Comparison of ENCODE assay signal across 8 cellular contexts in genomic region chr3:120182613-120183524, GRCh38.
A peak's percentile ranks its signal among the peaks of the same experiment; 100 is the strongest.
DNase-seq lines count a peak whose midpoint lies in the region; ATAC-seq and TF ChIP-seq lines count a peak whose summit lies in the region.

No MANE protein-coding gene starts in this region.

- CTCF ChIA-PET in RWPE1 (lab: Yijun Ruan, JAX) = interaction anchor here (0.7 to 1.1 kb wide), 3 partner anchors 10 to 392 kb away, joined by 3 to 5 read pairs (median 3); no protein-coding TSS in a partner anchor

- H3K36me3 ChIP-seq in upper lobe of right lung = no peaks in the 10 kb centered on the region

- peaks cover 1% of the 10 kb centered on the region for H3K4me1 ChIP-seq in upper lobe of right lung

- H3K27me3 ChIP-seq in upper lobe of right lung = no peaks in the 10 kb centered on the region

- POLR2A ChIA-PET in RWPE1 (lab: Yijun Ruan, JAX; ENCODE audit: low non-redundant PET) = interaction anchor here (0.7 kb wide), 1 partner anchor 88 kb away, joined by 3 read pairs; the partner anchor contains the start of gene GSK3B

- no peak overlapping the region for H3K4me3 Mint-ChIP-seq in natural killer cell
- no peak overlapping the region for H3K4me3 Mint-ChIP-seq in natural killer cell treated with Interleukin-12 subunit alpha and Interleukin-12 subunit beta and Interleukin-15 and Interleukin-18, amount 100 ng/mL, for 72 hours

- H3K27me3 Mint-ChIP-seq in natural killer cell (ENCODE audit: low read depth in 2 of 2) = peaks cover 11 to 16% of the 10 kb centered on the region in 2 donors
- peaks cover 19% of the 10 kb centered on the region in 2 donors for H3K27me3 Mint-ChIP-seq in natural killer cell treated with Interleukin-12 subunit alpha and Interleukin-12 subunit beta and Interleukin-15 and Interleukin-18, amount 100 ng/mL, for 72 hours

- intact Hi-C loops in natural killer cell (cut with micrococcal nuclease) (loop anchor here (1.0 kb wide), 1 partner anchor 291 kb away; no protein-coding TSS in a partner anchor), upper lobe of right lung (cut with DNase I) (loop anchor here (10.0 kb wide), 1 partner anchor 288 kb away; no protein-coding TSS in a partner anchor)

- DNase-seq in natural killer cell (no peak), RWPE1 (ENCODE audit: low spot score) (peak; percentile 59), fibroblast of the conjunctiva (ENCODE audit: low read depth) (peak; percentile 43), upper lobe of right lung (no peak), middle frontal gyrus (ENCODE audit: extremely low spot score, low spot score) (no peak), activated gamma-delta T cell treated with Interleukin-2 at 50 U/mL for 16 hours (no peak)
- DNase-seq in natural killer cell treated with Interleukin-12 subunit alpha and Interleukin-12 subunit beta and Interleukin-15 and Interleukin-18, amount 100 ng/mL, for 72 hours (ENCODE audit: low spot score) = no peak

- TF ChIP-seq CTCF in natural killer cell (IDR thresholded peaks at IDR 0.05) (peak; percentile 9), RWPE1 (conservative IDR thresholded peaks at IDR 0.05; ENCODE audit: low read depth) (no peak; the same call in 1 of the 2 replicates), upper lobe of right lung (IDR thresholded peaks at IDR 0.05) (peak; percentile 47)

- no peaks in the 10 kb centered on the region for H3K36me3 Mint-ChIP-seq in natural killer cell
- H3K36me3 Mint-ChIP-seq in natural killer cell treated with Interleukin-12 subunit alpha and Interleukin-12 subunit beta and Interleukin-15 and Interleukin-18, amount 100 ng/mL, for 72 hours = no peaks in the 10 kb centered on the region

- ATAC-seq in natural killer cell (no peak), upper lobe of right lung (peak; percentile 74), HG02623 (IDR thresholded peaks at IDR 0.05; ENCODE audit: unreplicated experiment) (no peak)
- ATAC-seq in natural killer cell treated with Interleukin-12 subunit alpha and Interleukin-12 subunit beta and Interleukin-15 and Interleukin-18, amount 100 ng/mL, for 72 hours = no peak

- H3K27ac Mint-ChIP-seq in natural killer cell = no peak overlapping the region
- H3K27ac Mint-ChIP-seq in natural killer cell treated with Interleukin-12 subunit alpha and Interleukin-12 subunit beta and Interleukin-15 and Interleukin-18, amount 100 ng/mL, for 72 hours = no peak overlapping the region

- no peaks in the 10 kb centered on the region for H3K9me3 ChIP-seq in upper lobe of right lung

- H3K27ac ChIP-seq in RWPE1 (peak overlapping the region; percentile 75), upper lobe of right lung (no peak overlapping the region)

- no peaks in the 10 kb centered on the region for H3K9me3 Mint-ChIP-seq in natural killer cell
- H3K9me3 Mint-ChIP-seq in natural killer cell treated with Interleukin-12 subunit alpha and Interleukin-12 subunit beta and Interleukin-15 and Interleukin-18, amount 100 ng/mL, for 72 hours = no peaks in the 10 kb centered on the region

- no peaks in the 10 kb centered on the region for H3K4me1 Mint-ChIP-seq in natural killer cell
- H3K4me1 Mint-ChIP-seq in natural killer cell treated with Interleukin-12 subunit alpha and Interleukin-12 subunit beta and Interleukin-15 and Interleukin-18, amount 100 ng/mL, for 72 hours (ENCODE audit: low read depth in 2 of 2) = no peaks in the 10 kb centered on the region

- no peak overlapping the region for H3K4me3 ChIP-seq in upper lobe of right lung

Comparison
In these comparisons a context has a peak if more than half of its experiments do, and no peak if none do; other contexts are left out.
1. DNase-seq: peak in RWPE1 (single experiment) and fibroblast of the conjunctiva (single experiment); none in natural killer cell (single experiment), natural killer cell treated with Interleukin-12 subunit alpha and Interleukin-12 subunit beta and Interleukin-15 and Interleukin-18, amount 100 ng/mL, for 72 hours (single experiment), upper lobe of right lung (single experiment), middle frontal gyrus (single experiment) and activated gamma-delta T cell treated with Interleukin-2 at 50 U/mL for 16 hours (single experiment).